Comparison of ENCODE assay signal across 8 cellular contexts in genomic region chr4:56908206-56909082, GRCh38. TPM values are rescaled to one million over a fixed set of nuclear protein-coding genes. Genes with fewer than 3 reads are reported as not detected.
DNase-seq lines count a peak whose midpoint lies in the region; TF ChIP-seq lines count a peak whose summit lies in the region.

No MANE protein-coding gene starts in this region.

- H3K4me1 ChIP-seq in liver (ENCODE audit: control insufficient read depth in 4 of 4, insufficient read depth in 4 of 4, low read length in 3 of 4), result peaks cover 0 to 21% (median 8%) of the 10 kb centered on the region in 4 donors

- no peaks in the 10 kb centered on the region for H3K9me3 ChIP-seq in liver (ENCODE audit: control insufficient read depth in 4 of 4, low read length in 3 of 4)

- H3K27ac ChIP-seq in liver (ENCODE audit: low read depth in 1 of 2, low read length in 2 of 2), result peak overlapping the region; percentile 78 to 90

- TF ChIP-seq CTCF in LNCAP (IDR thresholded peaks at IDR 0.05) (peak; percentile 39), liver (IDR thresholded peaks at IDR 0.05; ENCODE audit: low read depth, low read length, missing input control) (no peak)

- H3K27me3 ChIP-seq in H7 (ENCODE audit: control insufficient read depth, insufficient read depth, low read length), result no peaks in the 10 kb centered on the region; the same call in 1 of the 2 replicates
- no peaks in the 10 kb centered on the region for H3K27me3 ChIP-seq in liver (ENCODE audit: control insufficient read depth in 4 of 4, insufficient read depth in 4 of 4, low read length in 3 of 4)

- TF ChIP-seq RAD21 in liver (IDR thresholded peaks at IDR 0.05), result no peak

- H3K4me3 ChIP-seq in GM08714 (ENCODE audit: low read length) (peak overlapping the region; percentile 87), H7 (ENCODE audit: insufficient read depth, low read depth, low read length) (peak overlapping the region; percentile 83), liver (ENCODE audit: low read depth in 1 of 3, low read length in 3 of 3) (peak overlapping the region; percentile 80 to 99 (median 89))

- H3K9ac ChIP-seq in liver (ENCODE audit: low read depth in 1 of 2, low read length in 2 of 2), result no peak overlapping the region

- under 1% methylated on average over 110 of the region's 110 CpGs for whole genome bisulfite sequencing in liver

- H3K36me3 ChIP-seq in H7 (replicated peaks; ENCODE audit: control insufficient read depth, insufficient read depth, low read length), result peaks cover 1% of the 10 kb centered on the region; the same call in 1 of the 2 replicates
- H3K36me3 ChIP-seq in liver (ENCODE audit: control insufficient read depth in 4 of 4, insufficient read depth in 3 of 4, low read depth in 1 of 4, low read length in 3 of 4), result peaks cover 0 to 3% (median 0%) of the 10 kb centered on the region in 4 donors

- DNase-seq in H7, result peak; percentile 97
- DNase-seq in activated CD4-positive, alpha-beta T cell treated with anti-CD3 and anti-CD28 coated beads for 48 hours, result peak; percentile 72
- peak; percentile 33 for DNase-seq in dedifferentiated amniotic fluid mesenchymal stem cell (ENCODE audit: extremely low spot score)
- DNase-seq in stimulated activated CD4-positive, alpha-beta T cell treated with anti-CD3 and anti-CD28 coated beads, Interleukin-4, amount 100 ng/mL, for 48 hours (ENCODE audit: low read depth in 2 of 2), result peak; percentile 53 to 60
- no peak for DNase-seq in NCI-H1417 treated with DMSO at 0.1 percent for 48 hours (lab: John Stamatoyannopoulos, UW)

TF ChIP-seq in liver, 16 proteins besides CTCF, POLR2A, EP300 and RAD21:
- TF ChIP-seq JUND (IDR thresholded peaks at IDR 0.05) (no peak), REST (IDR thresholded peaks at IDR 0.05) (peak; percentile 91)

RNA-seq across cellular contexts. Expression of gene REST, which starts 0.7 kb away (rescaled TPM):
- total RNA-seq in H7 (2014; rRNA removed; shearing (Covaris generic)), result 43.5 and 72.0 TPM in 2 replicates
- total RNA-seq in liver, result 10 to 100 TPM; 15.9 to 18.1 TPM
- 1 to 10 TPM; 3.7 to 8.8 TPM for polyA plus RNA-seq in liver
